ENCODE assay signal across 26 cellular contexts in the genomic region with DNA sequence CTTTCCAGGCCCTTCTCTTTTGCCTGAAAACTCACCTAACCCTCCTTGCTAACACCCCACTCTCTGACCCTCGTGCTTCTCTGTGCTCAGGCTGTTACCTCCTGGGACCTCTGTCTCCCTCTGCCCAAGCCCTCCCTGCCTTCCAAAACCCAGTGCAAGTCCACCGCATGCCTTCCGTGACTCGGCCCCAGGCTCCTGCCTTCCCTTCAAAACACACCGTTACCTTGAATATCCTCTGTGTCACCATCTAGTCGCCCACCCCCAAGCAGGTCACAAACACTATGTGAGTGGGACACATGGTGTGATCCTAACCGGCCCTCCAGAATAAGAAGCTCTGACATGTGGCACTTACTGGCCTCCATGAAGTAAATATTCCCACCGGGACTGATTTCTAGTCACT.
"Had no signal": no experiment of that assay in that cellular context is flagged by ENCODE, and none has a peak within 500 bp of the region (broad histone marks: within the 10 kb centered on the region; RNA-seq: fewer than 3 reads in every experiment).

No MANE protein-coding gene starts in this region.

- H3K27me3 ChIP-seq: ascending aorta, breast epithelium, cardiac muscle cell, colonic mucosa, esophagus squamous epithelium had no signal

- H3K27ac ChIP-seq: ascending aorta, breast epithelium, cardiac muscle cell, colonic mucosa, epithelial cell of prostate, esophagus squamous epithelium, gastroesophageal sphincter had no signal

- H3K9me3 Mint-ChIP-seq: activated CD4-positive, alpha-beta T cell treated with anti-CD3 and anti-CD28 coated beads, Interleukin-2, amount 10 ng/mL, durations not matched to agents 24 days and 14 days; activated naive CD4-positive, alpha-beta T cell treated with anti-CD3 and anti-CD28 coated beads, Interleukin-2, amount 10 ng/mL, durations not matched to agents 7 days and 5 days; activated naive CD4-positive, alpha-beta T cell treated with anti-CD3 and anti-CD28 coated beads, Interleukin-2, amount 50 U/mL, for 72 hours; activated naive CD8-positive, alpha-beta T cell treated with anti-CD3 and anti-CD28 coated beads, Interleukin-2, amount 10 ng/mL, durations not matched to agents 7 days and 5 days; activated T-cell treated with anti-CD3 and anti-CD28 coated beads, Interleukin-2, amount 50 U/mL, for 24 hours; activated T-helper 17 cell treated with anti-CD3 and anti-CD28 coated beads, Interleukin-2, amount 50 U/mL, for 72 hours had no signal

- H3K36me3 Mint-ChIP-seq: activated CD4-positive, alpha-beta memory T cell treated with anti-CD3 and anti-CD28 coated beads for 36 hours; activated CD8-positive, alpha-beta memory T cell treated with anti-CD3 and anti-CD28 coated beads, Interleukin-2, amount 10 ng/mL, durations not matched to agents 7 days and 5 days; activated naive CD4-positive, alpha-beta T cell treated with anti-CD3 and anti-CD28 coated beads, Interleukin-2, amount 10 ng/mL, durations not matched to agents 7 days and 5 days; activated naive CD4-positive, alpha-beta T cell treated with anti-CD3 and anti-CD28 coated beads, Interleukin-2, amount 50 U/mL, for 72 hours; activated naive CD8-positive, alpha-beta T cell treated with anti-CD3 and anti-CD28 coated beads, Interleukin-2, amount 10 ng/mL, durations not matched to agents 7 days and 5 days; brain had no signal

- H3K4me3 ChIP-seq: ascending aorta, breast epithelium, cardiac muscle cell, colonic mucosa, esophagus squamous epithelium, gastroesophageal sphincter had no signal

- H3K9me3 ChIP-seq: ascending aorta, breast epithelium, colonic mucosa, esophagus squamous epithelium had no signal

- H3K4me1 Mint-ChIP-seq: activated CD4-positive, alpha-beta T cell treated with anti-CD3 and anti-CD28 coated beads for 36 hours; activated CD4-positive, alpha-beta T cell treated with anti-CD3 and anti-CD28 coated beads, Interleukin-2, amount 10 ng/mL, durations not matched to agents 24 days and 14 days; activated naive CD4-positive, alpha-beta T cell treated with anti-CD3 and anti-CD28 coated beads, Interleukin-2, amount 10 ng/mL, durations not matched to agents 7 days and 5 days; activated naive CD8-positive, alpha-beta T cell treated with anti-CD3 and anti-CD28 coated beads, Interleukin-2, amount 10 ng/mL, durations not matched to agents 7 days and 5 days; activated T-helper 17 cell treated with anti-CD3 and anti-CD28 coated beads, Interleukin-2, amount 50 U/mL, for 72 hours had no signal

- H3K4me3 Mint-ChIP-seq: activated CD4-positive, alpha-beta memory T cell treated with anti-CD3 and anti-CD28 coated beads for 36 hours; activated CD4-positive, alpha-beta T cell treated with anti-CD3 and anti-CD28 coated beads for 36 hours; activated CD4-positive, alpha-beta T cell treated with anti-CD3 and anti-CD28 coated beads, Interleukin-2, amount 10 ng/mL, durations not matched to agents 24 days and 14 days; activated CD8-positive, alpha-beta memory T cell treated with anti-CD3 and anti-CD28 coated beads, Interleukin-2, amount 10 ng/mL, durations not matched to agents 7 days and 5 days; activated CD8-positive, alpha-beta T cell treated with anti-CD3 and anti-CD28 coated beads, Interleukin-2, amount 10 ng/mL, durations not matched to agents 7 days and 5 days; activated naive CD4-positive, alpha-beta T cell treated with anti-CD3 and anti-CD28 coated beads, Interleukin-2, amount 10 ng/mL, durations not matched to agents 7 days and 5 days; activated naive CD8-positive, alpha-beta T cell treated with anti-CD3 and anti-CD28 coated beads, Interleukin-2, amount 10 ng/mL, durations not matched to agents 7 days and 5 days; activated T-cell treated with anti-CD3 and anti-CD28 coated beads, Interleukin-2, amount 50 U/mL, for 24 hours; activated T-helper 17 cell treated with anti-CD3 and anti-CD28 coated beads, Interleukin-2, amount 50 U/mL, for 72 hours; brain had no signal

- ATAC-seq: activated CD4-positive, alpha-beta T cell treated with anti-CD3 and anti-CD28 coated beads for 36 hours; activated CD8-positive, alpha-beta memory T cell treated with anti-CD3 and anti-CD28 coated beads, Interleukin-2, amount 10 ng/mL, durations not matched to agents 7 days and 5 days; activated CD8-positive, alpha-beta T cell treated with anti-CD3 and anti-CD28 coated beads, Interleukin-2, amount 10 ng/mL, durations not matched to agents 7 days and 5 days; activated naive CD4-positive, alpha-beta T cell treated with anti-CD3 and anti-CD28 coated beads, Interleukin-2, amount 50 U/mL, for 72 hours; activated T-helper 17 cell treated with anti-CD3 and anti-CD28 coated beads, Interleukin-2, amount 50 U/mL, for 72 hours; gastroesophageal sphincter had no signal

- H3K4me1 ChIP-seq: ascending aorta, breast epithelium, colonic mucosa, esophagus squamous epithelium, gastroesophageal sphincter had no signal

- H3K36me3 ChIP-seq: ascending aorta, breast epithelium, cardiac muscle cell, colonic mucosa, esophagus squamous epithelium, gastroesophageal sphincter had no signal

- H3K27ac Mint-ChIP-seq: activated CD4-positive, alpha-beta memory T cell treated with anti-CD3 and anti-CD28 coated beads for 36 hours; activated CD4-positive, alpha-beta T cell treated with anti-CD3 and anti-CD28 coated beads for 36 hours; activated CD4-positive, alpha-beta T cell treated with anti-CD3 and anti-CD28 coated beads, Interleukin-2, amount 10 ng/mL, durations not matched to agents 24 days and 14 days; activated CD8-positive, alpha-beta memory T cell treated with anti-CD3 and anti-CD28 coated beads, Interleukin-2, amount 10 ng/mL, durations not matched to agents 7 days and 5 days; activated CD8-positive, alpha-beta T cell treated with anti-CD3 and anti-CD28 coated beads, Interleukin-2, amount 10 ng/mL, durations not matched to agents 7 days and 5 days; activated naive CD4-positive, alpha-beta T cell treated with anti-CD3 and anti-CD28 coated beads, Interleukin-2, amount 10 ng/mL, durations not matched to agents 7 days and 5 days; activated naive CD4-positive, alpha-beta T cell treated with anti-CD3 and anti-CD28 coated beads, Interleukin-2, amount 50 U/mL, for 72 hours; activated naive CD8-positive, alpha-beta T cell treated with anti-CD3 and anti-CD28 coated beads, Interleukin-2, amount 10 ng/mL, durations not matched to agents 7 days and 5 days; activated T-cell treated with anti-CD3 and anti-CD28 coated beads, Interleukin-2, amount 50 U/mL, for 24 hours; activated T-helper 17 cell treated with anti-CD3 and anti-CD28 coated beads, Interleukin-2, amount 50 U/mL, for 72 hours; brain had no signal

- DNase-seq: activated CD4-positive, alpha-beta memory T cell treated with anti-CD3 and anti-CD28 coated beads for 36 hours; activated CD4-positive, alpha-beta T cell treated with anti-CD3 and anti-CD28 coated beads for 36 hours; activated CD4-positive, alpha-beta T cell treated with anti-CD3 and anti-CD28 coated beads, Interleukin-2, amount 10 ng/mL, durations not matched to agents 24 days and 14 days; activated CD4-positive, CD25-positive, alpha-beta regulatory T cell; activated CD8-positive, alpha-beta memory T cell treated with anti-CD3 and anti-CD28 coated beads, Interleukin-2, amount 10 ng/mL, durations not matched to agents 7 days and 5 days; activated CD8-positive, alpha-beta memory T cell treated with anti-CD3 and anti-CD28 coated beads, Interleukin-2, amount 50 U/mL, for 4 hours; activated CD8-positive, alpha-beta T cell treated with anti-CD3 and anti-CD28 coated beads, Interleukin-2, amount 10 ng/mL, durations not matched to agents 7 days and 5 days; activated gamma-delta T cell; activated naive CD4-positive, alpha-beta T cell; activated naive CD8-positive, alpha-beta T cell treated with anti-CD3 and anti-CD28 coated beads, Interleukin-2, amount 10 ng/mL, durations not matched to agents 7 days and 5 days; activated T-cell treated with anti-CD3 and anti-CD28 coated beads, Interleukin-2, amount 50 U/mL, for 24 hours; central memory CD4-positive, alpha-beta T cell; cerebellar nuclear complex; colonic mucosa; effector CD8-positive, alpha-beta T cell; esophagus squamous epithelium; foreskin melanocyte had no signal
